8 cellular contexts compared by ENCODE assay signal in the genomic region with DNA sequence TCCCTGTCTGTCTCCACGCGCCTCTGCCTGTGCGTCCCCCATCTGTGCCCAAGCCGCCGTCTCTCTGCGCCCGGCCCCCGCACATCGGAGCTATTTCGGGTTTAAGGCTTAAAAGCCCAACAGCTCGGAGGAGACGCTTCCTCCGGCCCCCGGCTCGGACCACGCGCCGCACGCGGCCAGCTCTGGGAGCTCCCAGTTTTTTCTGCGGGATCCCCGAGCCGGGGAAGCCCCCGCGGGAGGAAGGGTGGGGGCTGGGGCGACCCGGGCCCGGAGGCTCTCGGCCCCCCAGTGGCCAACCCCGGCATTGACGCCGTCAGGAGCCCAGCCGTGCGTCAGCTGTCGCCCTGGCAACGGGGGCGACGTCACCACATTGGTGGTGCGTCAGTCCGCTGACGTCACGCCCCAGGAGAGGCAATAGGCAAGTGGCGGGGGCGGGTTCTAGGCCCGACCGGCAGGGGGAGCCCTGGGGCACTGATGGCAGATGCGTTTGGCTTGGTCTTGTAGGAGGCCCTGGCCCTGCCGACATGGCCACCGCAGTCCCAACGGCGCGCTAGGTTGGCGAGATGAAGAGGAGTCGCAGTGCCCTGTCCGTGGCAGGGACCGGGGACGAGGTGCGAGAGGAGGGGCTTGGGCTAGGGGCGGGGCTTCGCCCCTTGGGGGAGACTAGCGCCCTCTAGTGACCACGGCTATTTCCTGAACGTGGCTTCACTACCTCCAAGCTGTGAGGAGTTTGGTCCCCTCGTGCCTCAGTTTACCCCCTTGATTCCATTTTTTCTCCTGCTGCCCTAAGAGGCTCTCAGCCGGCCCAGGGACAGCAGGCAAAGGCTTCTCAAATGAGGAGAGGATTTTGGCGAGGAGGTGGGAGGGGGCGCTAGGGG. TPM values are rescaled to one million over a fixed set of nuclear protein-coding genes. Genes with fewer than 3 reads are reported as not detected.
DNase-seq lines count a peak whose midpoint lies in the region; ATAC-seq, FAIRE-seq and TF ChIP-seq lines count a peak whose summit lies in the region.

No MANE protein-coding gene starts in this region.

- peak overlapping the region; percentile 93 for H3K9ac ChIP-seq in SU-DHL-6 (ENCODE audit: low read length)

- peaks cover 3% of the 10 kb centered on the region; the same call in 1 of the 2 replicates for H4K20me1 ChIP-seq in SU-DHL-6 (ENCODE audit: low read depth, low read length)

- H3K27me3 ChIP-seq in SU-DHL-6 (ENCODE audit: low read length) (no peaks in the 10 kb centered on the region), heart left ventricle (peaks cover 32 to 57% (median 50%) of the 10 kb centered on the region in 9 donors)

- peak overlapping the region; percentile 51 for H3K4me3 ChIP-seq in SU-DHL-6 (ENCODE audit: insufficient read depth, low read length, poor library complexity, severe bottlenecking)
- H3K4me3 ChIP-seq in heart left ventricle: peak overlapping the region; percentile 21 to 67 (median 52)

- intact Hi-C loops in heart left ventricle (cut with DNase I): loop anchor here in 2 of 10 donors (5.0 to 10.0 kb wide), 2 partner anchors 148 to 151 kb away; partner anchors contain the start of genes CDKN2D (in 2 of the 2) and KRI1 (in 2 of the 2)

- H3K9me3 ChIP-seq in SU-DHL-6 (ENCODE audit: insufficient read depth, low read length) (peaks cover 4% of the 10 kb centered on the region; the same call in 1 of the 2 replicates), heart left ventricle (peaks cover 0 to 5% (median 0%) of the 10 kb centered on the region in 12 donors)

- TF ChIP-seq CTCF in SU-DHL-6 (IDR thresholded peaks at IDR 0.05; ENCODE audit: insufficient read depth, low read length, poor library complexity, severe bottlenecking) (peak; percentile 89), heart left ventricle (IDR thresholded peaks at IDR 0.05) (peak; percentile 70 to 97 (median 86)), progenitor cell of endocrine pancreas (IDR thresholded peaks at IDR 0.05; ENCODE audit: unreplicated experiment) (peak; percentile 74)

- peaks cover 15% of the 10 kb centered on the region for H3K27me3 Mint-ChIP-seq in activated naive CD8-positive, alpha-beta T cell treated with anti-CD3 and anti-CD28 coated beads, Interleukin-2, amount 10 ng/mL, durations not matched to agents 7 days and 5 days
- peaks cover 71% of the 10 kb centered on the region for H3K27me3 Mint-ChIP-seq in progenitor cell of endocrine pancreas

- no peaks in the 10 kb centered on the region for H3K9me3 Mint-ChIP-seq in activated naive CD8-positive, alpha-beta T cell treated with anti-CD3 and anti-CD28 coated beads, Interleukin-2, amount 10 ng/mL, durations not matched to agents 7 days and 5 days
- no peaks in the 10 kb centered on the region for H3K9me3 Mint-ChIP-seq in progenitor cell of endocrine pancreas (ENCODE audit: low read depth)

- peak; percentile 28 for ATAC-seq in activated naive CD8-positive, alpha-beta T cell treated with anti-CD3 and anti-CD28 coated beads, Interleukin-2, amount 10 ng/mL, durations not matched to agents 7 days and 5 days (ENCODE audit: low read depth)
- peak; percentile 62 to 88 (median 84) for ATAC-seq in heart left ventricle

- POLR2A ChIA-PET in activated naive CD8-positive, alpha-beta T cell treated with anti-CD3 and anti-CD28 coated beads, Interleukin-2, amount 10 ng/mL, durations not matched to agents 7 days and 5 days (lab: Charles Lee): interaction anchor here (0.6 to 7.0 kb wide), 4 partner anchors 10 to 202 kb away, joined by 3 to 199 read pairs (median 10); partner anchors contain the start of gene CDC37

- H3K36me3 ChIP-seq in SU-DHL-6 (ENCODE audit: low read length): no peaks in the 10 kb centered on the region
- no peaks in the 10 kb centered on the region for H3K36me3 ChIP-seq in heart left ventricle

- no peak for TF ChIP-seq POLR2A in H54 (IDR thresholded peaks at IDR 0.05; ENCODE audit: low read depth, low read length)
- TF ChIP-seq POLR2A in heart left ventricle (IDR thresholded peaks at IDR 0.05): no peak

- H3K79me2 ChIP-seq in SU-DHL-6 (ENCODE audit: insufficient read depth, low read length): peaks cover 3% of the 10 kb centered on the region; the same call in 1 of the 2 replicates

- peak; percentile 86 for FAIRE-seq in G401.6 (lab: Jason Lieb, UNC)
- FAIRE-seq in H54 (lab: Jason Lieb, UNC): peak; percentile 45

- H3K9me2 ChIP-seq in SU-DHL-6 (replicated peaks; ENCODE audit: insufficient read depth, low read length): no peaks in the 10 kb centered on the region

- peak overlapping the region; percentile 70 for H3K4me2 ChIP-seq in SU-DHL-6 (ENCODE audit: low read depth, low read length, poor library complexity, severe bottlenecking)

- DNase-seq in H54 (ENCODE audit: insufficient read length, low spot score): no peak
- peak; percentile 96 for DNase-seq in MV-4-11 (lab: John Stamatoyannopoulos, UW)
- peak; percentile 99 for DNase-seq in activated naive CD8-positive, alpha-beta T cell treated with anti-CD3 and anti-CD28 coated beads, Interleukin-2, amount 10 ng/mL, durations not matched to agents 7 days and 5 days
- DNase-seq in heart left ventricle: peak; percentile 77 to 92 (median 83)
- peak; percentile 78 for DNase-seq in progenitor cell of endocrine pancreas (ENCODE audit: low spot score, unreplicated experiment)
- DNase-seq in ureter (ENCODE audit: low spot score): peak; percentile 78

- peak overlapping the region; percentile 93 for H3K27ac Mint-ChIP-seq in activated naive CD8-positive, alpha-beta T cell treated with anti-CD3 and anti-CD28 coated beads, Interleukin-2, amount 10 ng/mL, durations not matched to agents 7 days and 5 days
- H3K27ac Mint-ChIP-seq in progenitor cell of endocrine pancreas: peak overlapping the region; percentile 93

- peaks cover 59% of the 10 kb centered on the region for H3F3A ChIP-seq in SU-DHL-6 (ENCODE audit: insufficient read depth)

- peaks cover 2% of the 10 kb centered on the region for H3K36me3 Mint-ChIP-seq in activated naive CD8-positive, alpha-beta T cell treated with anti-CD3 and anti-CD28 coated beads, Interleukin-2, amount 10 ng/mL, durations not matched to agents 7 days and 5 days
- no peaks in the 10 kb centered on the region for H3K36me3 Mint-ChIP-seq in progenitor cell of endocrine pancreas (ENCODE audit: insufficient read depth)

- H3K4me1 ChIP-seq in heart left ventricle: peaks cover 0 to 56% (median 35%) of the 10 kb centered on the region in 12 donors

- H3K27ac ChIP-seq in SU-DHL-6 (ENCODE audit: low read depth, low read length) (peak overlapping the region; percentile 99), heart left ventricle (peak overlapping the region in 6 of 12 donors; percentile 12 to 65 (median 44))

- no peak overlapping the region for H2AFZ ChIP-seq in SU-DHL-6 (ENCODE audit: low read depth, low read length, severe bottlenecking)

- H3K4me3 Mint-ChIP-seq in activated naive CD8-positive, alpha-beta T cell treated with anti-CD3 and anti-CD28 coated beads, Interleukin-2, amount 10 ng/mL, durations not matched to agents 7 days and 5 days: peak overlapping the region; percentile 79
- peak overlapping the region; percentile 62 for H3K4me3 Mint-ChIP-seq in progenitor cell of endocrine pancreas (ENCODE audit: low read depth)

- 2 to 4% (median 3%) methylated on average over 35 to 67 of the region's 67 CpGs for WGBS in heart left ventricle, 4 donors

- peaks cover 48% of the 10 kb centered on the region for H3K4me1 Mint-ChIP-seq in activated naive CD8-positive, alpha-beta T cell treated with anti-CD3 and anti-CD28 coated beads, Interleukin-2, amount 10 ng/mL, durations not matched to agents 7 days and 5 days
- peaks cover 8% of the 10 kb centered on the region for H3K4me1 Mint-ChIP-seq in progenitor cell of endocrine pancreas (ENCODE audit: low read depth)

RNA-seq across cellular contexts. Expression of gene PDE4A, which starts 3.7 kb away (rescaled TPM):
- 10 to 100 TPM; 28.2 to 29.2 TPM for total RNA-seq in activated naive CD8-positive, alpha-beta T cell treated with anti-CD3 and anti-CD28 coated beads, Interleukin-2, amount 10 ng/mL, durations not matched to agents 7 days and 5 days
- total RNA-seq in heart left ventricle (10 to 100 TPM in 8 of 9 donors, 1 to 10 TPM in 1; 9.3 to 33.3 (median 17.3) TPM), progenitor cell of endocrine pancreas (0.72 and 0.87 TPM in 2 replicates), ureter (9.4 TPM)
- 10 to 100 TPM in 1 of 2 donors, 1 to 10 TPM in 1; 5.2 to 11.2 TPM for polyA plus RNA-seq in heart left ventricle

RNA-seq across cellular contexts. Expression of gene CDC37, which starts 13.3 kb away (rescaled TPM):
- 100 to 1,000 TPM; 242 to 248 TPM for total RNA-seq in activated naive CD8-positive, alpha-beta T cell treated with anti-CD3 and anti-CD28 coated beads, Interleukin-2, amount 10 ng/mL, durations not matched to agents 7 days and 5 days
- total RNA-seq in heart left ventricle (100 to 1,000 TPM; 108 to 189 (median 138) TPM), progenitor cell of endocrine pancreas (148 and 149 TPM in 2 replicates), ureter (192 TPM)
- 100 to 1,000 TPM; 199 to 282 TPM for polyA plus RNA-seq in heart left ventricle

RNA-seq across cellular contexts. Expression of gene TYK2, which starts 36.2 kb away (rescaled TPM):
- 100 to 1,000 TPM; 277 to 290 TPM for total RNA-seq in activated naive CD8-positive, alpha-beta T cell treated with anti-CD3 and anti-CD28 coated beads, Interleukin-2, amount 10 ng/mL, durations not matched to agents 7 days and 5 days
- 10 to 100 TPM; 37.7 to 86.3 (median 55.3) TPM for total RNA-seq in heart left ventricle
- 100 to 1,000 TPM in 1 of 2 donors, 10 to 100 TPM in 1; 71.7 to 100 TPM for polyA plus RNA-seq in heart left ventricle
- 147 and 148 TPM in 2 replicates for total RNA-seq in progenitor cell of endocrine pancreas
- 142 TPM for total RNA-seq in ureter
